10 cellular contexts compared by ENCODE assay signal in genomic region chr3:9088431-9089353, GRCh38.
DNase-seq lines count a peak whose midpoint lies in the region; ATAC-seq and TF ChIP-seq lines count a peak whose summit lies in the region.
"Had no signal": no experiment of that assay in that cellular context is flagged by ENCODE, and none has a peak within 500 bp of the region (broad histone marks: within the 10 kb centered on the region; RNA-seq: fewer than 3 reads in every experiment).

No MANE protein-coding gene starts in this region.

- no peaks in the 10 kb centered on the region for H3K79me2 ChIP-seq in ACC112 (ENCODE audit: control insufficient read depth, insufficient read depth, low read length, unreplicated experiment)

- H3K27me3 ChIP-seq in ACC112 (ENCODE audit: insufficient read depth, low read length) = peaks cover 57% of the 10 kb centered on the region
- no peaks in the 10 kb centered on the region for H3K27me3 ChIP-seq in MG63

- H3K4me3 Mint-ChIP-seq in T-helper 17 cell (no peak overlapping the region), HFFc6 (no peak overlapping the region)
- H3K4me3 Mint-ChIP-seq: activated naive CD4-positive, alpha-beta T cell treated with anti-CD3 and anti-CD28 coated beads, Interleukin-2, amount 50 U/mL, for 24 hours; naive B cell had no signal

- peaks cover 6% of the 10 kb centered on the region for H3K4me1 ChIP-seq in ACC112 (ENCODE audit: control insufficient read depth, insufficient read depth, low read length, unreplicated experiment)

- peak; percentile 60 for DNase-seq in MG63
- DNase-seq in medulla oblongata (ENCODE audit: extremely low spot score) = peak; percentile 83
- DNase-seq in T-helper 9 cell = no peak
- DNase-seq in T-helper 17 cell = no peak
- DNase-seq in HFFc6 = no peak
- DNase-seq: naive B cell had no signal

- TF ChIP-seq CTCF in HFFc6 (IDR thresholded peaks at IDR 0.05) = no peak

- H3K9me3 ChIP-seq in MG63 (no peaks in the 10 kb centered on the region), T-helper 17 cell (ENCODE audit: control insufficient read depth, low read length, poor library complexity, severe bottlenecking) (no peaks in the 10 kb centered on the region)

- H2AFZ ChIP-seq in ACC112 (ENCODE audit: low read length, unreplicated experiment) = no peak overlapping the region

- H3K27ac Mint-ChIP-seq in T-helper 17 cell (no peak overlapping the region), HFFc6 (no peak overlapping the region)
- H3K27ac Mint-ChIP-seq: activated naive CD4-positive, alpha-beta T cell treated with anti-CD3 and anti-CD28 coated beads, Interleukin-2, amount 50 U/mL, for 24 hours; naive B cell had no signal

- ATAC-seq in T-helper 17 cell = no peak
- no peak for ATAC-seq in HG03521 (IDR thresholded peaks at IDR 0.05; ENCODE audit: unreplicated experiment)

- H3K4me1 Mint-ChIP-seq in T-helper 17 cell = no peaks in the 10 kb centered on the region
- H3K4me1 Mint-ChIP-seq in HFFc6 (ENCODE audit: low read depth) = no peaks in the 10 kb centered on the region
- H3K4me1 Mint-ChIP-seq: activated naive CD4-positive, alpha-beta T cell treated with anti-CD3 and anti-CD28 coated beads, Interleukin-2, amount 50 U/mL, for 24 hours; naive B cell had no signal

- H3K4me3 ChIP-seq in ACC112 (ENCODE audit: low read depth, low read length) (no peak overlapping the region), MG63 (no peak overlapping the region)

- H3K9me3 Mint-ChIP-seq in HFFc6 = no peaks in the 10 kb centered on the region
- H3K9me3 Mint-ChIP-seq: activated naive CD4-positive, alpha-beta T cell treated with anti-CD3 and anti-CD28 coated beads, Interleukin-2, amount 50 U/mL, for 24 hours had no signal

- H3K27me3 Mint-ChIP-seq in T-helper 17 cell (peaks cover 5% of the 10 kb centered on the region), HFFc6 (ENCODE audit: insufficient read depth) (peaks cover 37% of the 10 kb centered on the region)
- H3K27me3 Mint-ChIP-seq: activated naive CD4-positive, alpha-beta T cell treated with anti-CD3 and anti-CD28 coated beads, Interleukin-2, amount 50 U/mL, for 24 hours had no signal

- H3K36me3 Mint-ChIP-seq in T-helper 17 cell (ENCODE audit: low read depth) = peaks cover 2% of the 10 kb centered on the region
- no peaks in the 10 kb centered on the region for H3K36me3 Mint-ChIP-seq in HFFc6 (ENCODE audit: low read depth)
- H3K36me3 Mint-ChIP-seq: activated naive CD4-positive, alpha-beta T cell treated with anti-CD3 and anti-CD28 coated beads, Interleukin-2, amount 50 U/mL, for 24 hours; naive B cell had no signal

- H3K27ac ChIP-seq in ACC112 (ENCODE audit: low read depth, low read length) (peak overlapping the region; percentile 37; the same call in 1 of the 2 replicates), cingulate gyrus (ENCODE audit: low read depth, low read length) (peak overlapping the region; percentile 82)

- H3K36me3 ChIP-seq in ACC112 (ENCODE audit: insufficient read depth, low read length) = no peaks in the 10 kb centered on the region
- H3K36me3 ChIP-seq in MG63 = no peaks in the 10 kb centered on the region

Comparison
In these comparisons a context has a peak if more than half of its experiments do, and no peak if none do; other contexts are left out.
1. DNase-seq: peak in MG63 (single experiment) and medulla oblongata (single experiment); none in T-helper 9 cell (single experiment), T-helper 17 cell (0 of 3) and HFFc6 (single experiment).